In the genomic region with DNA sequence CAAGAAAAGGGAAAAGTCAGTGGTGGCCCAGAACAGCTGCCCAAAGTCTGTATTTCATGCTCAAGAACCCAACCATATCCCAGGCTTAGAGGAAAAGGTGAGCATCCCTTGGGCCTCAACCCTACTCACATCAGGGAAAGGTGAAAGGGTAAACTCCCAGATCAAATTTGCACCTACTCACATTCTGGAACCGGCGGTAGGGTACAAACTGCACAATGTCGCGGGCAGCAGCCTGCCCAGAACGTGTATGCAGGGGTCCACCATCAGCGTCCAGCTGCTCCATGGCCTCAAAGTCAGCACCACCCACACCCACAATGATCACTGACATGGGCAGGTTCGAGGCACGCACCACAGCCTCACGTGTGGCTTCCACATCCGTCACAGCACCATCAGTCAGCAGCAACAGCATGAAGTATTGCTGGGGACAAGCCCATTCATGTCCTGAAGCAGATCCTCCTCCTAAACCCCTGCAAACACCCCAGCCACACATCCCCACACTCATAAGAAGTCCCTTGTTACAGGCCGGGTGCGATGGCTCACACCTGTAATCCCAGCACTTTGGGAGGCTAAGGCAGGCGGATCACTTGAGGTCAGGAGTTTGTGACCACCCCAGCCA, we compare ENCODE assay signal across 21 cellular contexts. TPM values are rescaled to one million over a fixed set of nuclear protein-coding genes. Genes with fewer than 3 reads are reported as not detected.
A peak's percentile ranks its signal among the peaks of the same experiment; 100 is the strongest.
DNase-seq lines count a peak whose midpoint lies in the region; ATAC-seq, FAIRE-seq and TF ChIP-seq lines count a peak whose summit lies in the region.
"Had no signal": no experiment of that assay in that cellular context is flagged by ENCODE, and none has a peak within 500 bp of the region (broad histone marks: within the 10 kb centered on the region; RNA-seq: fewer than 3 reads in every experiment).

No MANE protein-coding gene starts in this region.

- H3K4me3 ChIP-seq in HepG2 (replicated peaks in 1 of 3; ENCODE audit: insufficient read depth in 1 of 3, low read depth in 2 of 3, low read length in 3 of 3) = no peak overlapping the region
- H3K4me3 ChIP-seq in right lobe of liver = no peak overlapping the region
- H3K4me3 ChIP-seq: left ventricle myocardium inferior, mucosa of descending colon, thoracic aorta had no signal

- in situ Hi-C loops in HepG2 (cut with HindIII; ENCODE audit: extremely low pct_ligation_motif_present, low pct_unique_long_range_greater_than_20kb) = no loop called here

- peaks cover 9% of the 10 kb centered on the region; the same call in 1 of the 2 replicates for H4K20me1 ChIP-seq in HepG2 (ENCODE audit: insufficient read depth, low read length)

- peak; percentile 9; the same call in 2 of the 3 replicates for ATAC-seq in HepG2
- ATAC-seq in right lobe of liver = no peak
- no peak for ATAC-seq in activated CD8-positive, alpha-beta memory T cell treated with anti-CD3 and anti-CD28 coated beads, Interleukin-2, amount 10 ng/mL, durations not matched to agents 7 days and 5 days
- peak; percentile 40 for ATAC-seq in foreskin keratinocyte
- no peak for ATAC-seq in GM19023 (IDR thresholded peaks at IDR 0.05; ENCODE audit: unreplicated experiment)
- ATAC-seq: CD8-positive, alpha-beta T cell; mucosa of descending colon had no signal

- H3K27me3 Mint-ChIP-seq in activated CD8-positive, alpha-beta memory T cell treated with anti-CD3 and anti-CD28 coated beads, Interleukin-2, amount 10 ng/mL, durations not matched to agents 7 days and 5 days = no peaks in the 10 kb centered on the region
- H3K27me3 Mint-ChIP-seq: activated B cell treated with CpG ODN at 0.5 μM for 24 hours had no signal

- H3K27ac Mint-ChIP-seq in activated CD8-positive, alpha-beta memory T cell treated with anti-CD3 and anti-CD28 coated beads, Interleukin-2, amount 10 ng/mL, durations not matched to agents 7 days and 5 days = peak overlapping the region; percentile 51
- H3K27ac Mint-ChIP-seq: activated B cell treated with CpG ODN at 0.5 μM for 24 hours; T-helper 2 cell treated with Interferon-gamma antibody and Interleukin-4, amounts not matched to agents 5 μg/mL and 100 μg/mL, for 36 hours had no signal

- intact Hi-C loops in HepG2 (cut with micrococcal nuclease; ENCODE audit: unreplicated experiment) (no loop called here), right lobe of liver (cut with DNase I) (no loop called here)

- TF ChIP-seq RAD21 in HepG2 (CRISPR knock-in tag; IDR thresholded peaks at IDR 0.05) = no peak

- no peak for DNase-seq in HepG2 (ENCODE audit: low spot score)
- no peak for DNase-seq in right lobe of liver
- peak; percentile 33 for DNase-seq in activated CD8-positive, alpha-beta memory T cell treated with anti-CD3 and anti-CD28 coated beads, Interleukin-2, amount 10 ng/mL, durations not matched to agents 7 days and 5 days
- peak; percentile 57 to 73 for DNase-seq in foreskin keratinocyte
- DNase-seq in NCI-H1092 (lab: John Stamatoyannopoulos, UW) = no peak
- no peak for DNase-seq in NOMO-1 treated with dmso at 0.1 percent for 144 hours (lab: John Stamatoyannopoulos, UW; ENCODE audit: unreplicated experiment)
- DNase-seq: activated B cell treated with CpG ODN at 0.5 μM for 24 hours; activated effector memory CD4-positive, alpha-beta T cell treated with anti-CD3 and anti-CD28 coated beads, Interleukin-2, amount 50 U/mL, for 16 hours; anterior cingulate cortex; cerebellar nuclear complex; DMS79 treated with DMSO at 0.1 percent for 48 hours; effector memory CD4-positive, alpha-beta T cell; KG1; left ventricle myocardium inferior; mucosa of descending colon; NCI-H2081 treated with DMSO at 0.1 percent for 48 hours; NCI-H526 had no signal

- no peak for FAIRE-seq in HepG2 (lab: Jason Lieb, UNC)

- H3K9ac ChIP-seq in HepG2 (ENCODE audit: insufficient read depth, low read depth, low read length) = no peak overlapping the region

- H3K9me3 ChIP-seq in HepG2 (ENCODE audit: low read length) (no peaks in the 10 kb centered on the region), right lobe of liver (no peaks in the 10 kb centered on the region)
- H3K9me3 ChIP-seq: left ventricle myocardium inferior, mucosa of descending colon, thoracic aorta had no signal

- H3K27me3 ChIP-seq in HepG2 (ENCODE audit: control insufficient read depth in 1 of 2, insufficient read depth in 2 of 2, low read length in 2 of 2) (no peaks in the 10 kb centered on the region), right lobe of liver (no peaks in the 10 kb centered on the region), foreskin keratinocyte (no peaks in the 10 kb centered on the region)

- no peak overlapping the region for H3K4me3 Mint-ChIP-seq in activated CD8-positive, alpha-beta memory T cell treated with anti-CD3 and anti-CD28 coated beads, Interleukin-2, amount 10 ng/mL, durations not matched to agents 7 days and 5 days
- H3K4me3 Mint-ChIP-seq: activated B cell treated with CpG ODN at 0.5 μM for 24 hours; CD8-positive, alpha-beta T cell; T-helper 2 cell treated with Interferon-gamma antibody and Interleukin-4, amounts not matched to agents 5 μg/mL and 100 μg/mL, for 36 hours had no signal

- H3K79me2 ChIP-seq in HepG2 (ENCODE audit: insufficient read depth, low read length) = no peaks in the 10 kb centered on the region

- TF ChIP-seq EP300 in HepG2 (IDR thresholded peaks at IDR 0.05; ENCODE audit: low read depth in 2 of 2, low read length in 2 of 2) = no peak
- TF ChIP-seq EP300 in HepG2 (CRISPR knock-in tag; IDR thresholded peaks at IDR 0.05; ENCODE audit: borderline replicate concordance) = no peak

- POLR2A ChIA-PET in HepG2 (lab: Yijun Ruan, JAX) = interaction anchor here (1.7 kb wide), 1 partner anchor 9 kb away, joined by 5 read pairs; no protein-coding TSS in a partner anchor

- WGBS in HepG2 (ENCODE audit: low lambda C conversion rate) = 96% methylated on average over 12 of the region's 13 CpGs
- 100% methylated on average over 2 of the region's 13 CpGs for WGBS in right lobe of liver (ENCODE audit: insufficient coverage, low coverage, low lambda C conversion rate, missing lambda C conversion rate)

- H3K4me1 Mint-ChIP-seq in activated CD8-positive, alpha-beta memory T cell treated with anti-CD3 and anti-CD28 coated beads, Interleukin-2, amount 10 ng/mL, durations not matched to agents 7 days and 5 days = peaks cover 3% of the 10 kb centered on the region
- H3K4me1 Mint-ChIP-seq: activated B cell treated with CpG ODN at 0.5 μM for 24 hours had no signal

- no peaks in the 10 kb centered on the region for H3K9me3 Mint-ChIP-seq in activated CD8-positive, alpha-beta memory T cell treated with anti-CD3 and anti-CD28 coated beads, Interleukin-2, amount 10 ng/mL, durations not matched to agents 7 days and 5 days (ENCODE audit: low read depth)
- H3K9me3 Mint-ChIP-seq: activated B cell treated with CpG ODN at 0.5 μM for 24 hours; CD8-positive, alpha-beta T cell; T-helper 2 cell treated with Interferon-gamma antibody and Interleukin-4, amounts not matched to agents 5 μg/mL and 100 μg/mL, for 36 hours had no signal

- TF ChIP-seq CTCF in HepG2 (CRISPR knock-in tag; IDR thresholded peaks at IDR 0.05) (no peak), right lobe of liver (IDR thresholded peaks at IDR 0.05) (no peak), foreskin keratinocyte (conservative IDR thresholded peaks at IDR 0.05) (no peak)

- H3K27ac ChIP-seq in HepG2 (ENCODE audit: extremely low read length, insufficient read depth, low read length) (no peak overlapping the region), right lobe of liver (no peak overlapping the region), foreskin keratinocyte (no peak overlapping the region)
- H3K27ac ChIP-seq: left ventricle myocardium inferior, thoracic aorta had no signal

- BruUV-seq in HepG2 (replicated peaks; lab: Mats Ljungman, UMichigan) = TSS peak; percentile 42

- peaks cover 47 to 62% of the 10 kb centered on the region in 2 experiments for H3K36me3 ChIP-seq in HepG2 (replicated peaks in 1 of 2; ENCODE audit: control insufficient read depth in 1 of 2, insufficient read depth in 2 of 2, low read length in 2 of 2)
- H3K36me3 ChIP-seq in right lobe of liver = peaks cover 0 to 36% (median 16%) of the 10 kb centered on the region in 4 donors

- TF ChIP-seq POLR2A in HepG2 (IDR thresholded peaks at IDR 0.05; ENCODE audit: insufficient read depth in 1 of 2, low read depth in 2 of 2, low read length in 2 of 2) (0 out of 4 replicates have a peak, but pooled peaks of 1 of the 2 experiments have one; percentile 42), right lobe of liver (IDR thresholded peaks at IDR 0.05) (no peak)

- CTCF ChIA-PET in HepG2 (lab: Yijun Ruan, JAX; ENCODE audit: low intra/inter-chr PET ratio, low total read pairs) = no interaction called here
- CTCF ChIA-PET in activated CD8-positive, alpha-beta memory T cell treated with anti-CD3 and anti-CD28 coated beads, Interleukin-2, amount 10 ng/mL, durations not matched to agents 7 days and 5 days (lab: Charles Lee) = no interaction called here

- H2AFZ ChIP-seq in HepG2 (ENCODE audit: low read length) = no peak overlapping the region

- H3K4me2 ChIP-seq in HepG2 (ENCODE audit: low read depth, low read length) = no peak overlapping the region

- peaks cover 14% of the 10 kb centered on the region for H3K4me1 ChIP-seq in HepG2 (ENCODE audit: insufficient read depth, low read length)
- peaks cover 0 to 12% (median 0%) of the 10 kb centered on the region in 4 donors for H3K4me1 ChIP-seq in right lobe of liver
- peaks cover 14% of the 10 kb centered on the region for H3K4me1 ChIP-seq in foreskin keratinocyte
- H3K4me1 ChIP-seq: left ventricle myocardium inferior had no signal

- H3K36me3 Mint-ChIP-seq in activated CD8-positive, alpha-beta memory T cell treated with anti-CD3 and anti-CD28 coated beads, Interleukin-2, amount 10 ng/mL, durations not matched to agents 7 days and 5 days = peaks cover 40% of the 10 kb centered on the region

RNA-seq across cellular contexts. Expression of gene SPAG4, which starts 10.9 kb away (rescaled TPM):
- total RNA-seq in HepG2 (2016; rRNA removed; fragmentation: Illumina TruSeq; extraction: Trizol) = 2.5 and 5.8 TPM in 2 replicates
- 2.5 and 4.4 TPM in 2 replicates for total RNA-seq in HepG2 (2016; cell fraction: cytosol; rRNA removed; fragmentation: Illumina TruSeq; extraction: Trizol; ENCODE audit: low read depth)
- 4.1 and 5.3 TPM in 2 replicates for total RNA-seq in HepG2 (2016; cell fraction: insoluble cytoplasmic fraction; rRNA removed; fragmentation: Illumina TruSeq; extraction: Trizol)
- 3.0 and 4.9 TPM in 2 replicates for total RNA-seq in HepG2 (2016; cell fraction: membrane; rRNA removed; fragmentation: Illumina TruSeq; extraction: Trizol)
- 3.3 and 6.5 TPM in 2 replicates for total RNA-seq in HepG2 (2016; cell fraction: nucleus; rRNA removed; fragmentation: Illumina TruSeq; extraction: Trizol)
- 137 and 149 TPM in 2 replicates for polyA plus RNA-seq in HepG2 (2011; rRNA removed)
- polyA plus RNA-seq in HepG2 (2011; cell fraction: cytosol; rRNA removed) = 115 and 170 TPM in 2 replicates
- polyA plus RNA-seq in HepG2 (2011; cell fraction: nucleus; rRNA removed) = 334 and 438 TPM in 2 replicates
- 64.5 and 105 TPM in 2 replicates for polyA plus RNA-seq in HepG2 (2012)
- 3.0 and 3.3 TPM in 2 replicates for polyA plus RNA-seq in HepG2 (2016; cell fraction: cytosol; fragmentation: Illumina TruSeq; extraction: Trizol; ENCODE audit: low read depth)
- 2.3 and 4.7 TPM in 2 replicates for polyA plus RNA-seq in HepG2 (2016; cell fraction: insoluble cytoplasmic fraction; fragmentation: Illumina TruSeq; extraction: Trizol; ENCODE audit: low read depth)
- 3.0 TPM in 2 replicates for polyA plus RNA-seq in HepG2 (2016; cell fraction: membrane; fragmentation: Illumina TruSeq; extraction: Trizol; ENCODE audit: low read depth)
- 9.7 and 14.0 TPM in 2 replicates for polyA plus RNA-seq in HepG2 (2016; cell fraction: nucleus; fragmentation: Illumina TruSeq; extraction: Trizol; ENCODE audit: insufficient read depth, low read depth)
- polyA minus RNA-seq in HepG2 (2011; rRNA and poly(A)+ RNA removed; ENCODE audit: low replicate concordance) = 2.7 and 72.2 TPM in 2 replicates
- 33.7 and 35.8 TPM in 2 replicates for polyA minus RNA-seq in HepG2 (2011; cell fraction: cytosol; rRNA and poly(A)+ RNA removed)
- polyA minus RNA-seq in HepG2 (2011; cell fraction: nucleus; rRNA and poly(A)+ RNA removed) = 26.8 and 32.9 TPM in 2 replicates
- total RNA-seq in right lobe of liver = 10 to 100 TPM in 1 of 6 experiments, 1 to 10 TPM in 5; 1.7 to 13.8 (median 3.6) TPM
- total RNA-seq in activated CD8-positive, alpha-beta memory T cell treated with anti-CD3 and anti-CD28 coated beads, Interleukin-2, amount 10 ng/mL, durations not matched to agents 7 days and 5 days = 1 to 10 TPM; 4.3 to 5.2 TPM
- total RNA-seq in foreskin keratinocyte = 1.5 and 3.2 TPM in 2 replicates
- 1.7 and 2.2 TPM in 2 replicates for polyA plus RNA-seq in foreskin keratinocyte

RNA-seq across cellular contexts. Expression of gene CPNE1, which starts 38.2 kb away (rescaled TPM):
- 431 and 439 TPM in 2 replicates for total RNA-seq in HepG2 (2016; rRNA removed; fragmentation: Illumina TruSeq; extraction: Trizol)
- 101 and 106 TPM in 2 replicates for total RNA-seq in HepG2 (2016; cell fraction: cytosol; rRNA removed; fragmentation: Illumina TruSeq; extraction: Trizol; ENCODE audit: low read depth)
- 375 and 428 TPM in 2 replicates for total RNA-seq in HepG2 (2016; cell fraction: insoluble cytoplasmic fraction; rRNA removed; fragmentation: Illumina TruSeq; extraction: Trizol)
- 226 and 229 TPM in 2 replicates for total RNA-seq in HepG2 (2016; cell fraction: membrane; rRNA removed; fragmentation: Illumina TruSeq; extraction: Trizol)
- total RNA-seq in HepG2 (2016; cell fraction: nucleus; rRNA removed; fragmentation: Illumina TruSeq; extraction: Trizol) = 227 and 285 TPM in 2 replicates
- polyA plus RNA-seq in HepG2 (2011; rRNA removed) = 369 and 408 TPM in 2 replicates
- 458 and 619 TPM in 2 replicates for polyA plus RNA-seq in HepG2 (2011; cell fraction: cytosol; rRNA removed)
- 810 and 933 TPM in 2 replicates for polyA plus RNA-seq in HepG2 (2011; cell fraction: nucleus; rRNA removed)
- polyA plus RNA-seq in HepG2 (2012) = 457 and 478 TPM in 2 replicates
- 121 and 137 TPM in 2 replicates for polyA plus RNA-seq in HepG2 (2016; cell fraction: cytosol; fragmentation: Illumina TruSeq; extraction: Trizol; ENCODE audit: low read depth)
- polyA plus RNA-seq in HepG2 (2016; cell fraction: insoluble cytoplasmic fraction; fragmentation: Illumina TruSeq; extraction: Trizol; ENCODE audit: low read depth) = 374 and 508 TPM in 2 replicates
- 213 and 247 TPM in 2 replicates for polyA plus RNA-seq in HepG2 (2016; cell fraction: membrane; fragmentation: Illumina TruSeq; extraction: Trizol; ENCODE audit: low read depth)
- polyA plus RNA-seq in HepG2 (2016; cell fraction: nucleus; fragmentation: Illumina TruSeq; extraction: Trizol; ENCODE audit: insufficient read depth, low read depth) = 541 and 549 TPM in 2 replicates
- polyA minus RNA-seq in HepG2 (2011; rRNA and poly(A)+ RNA removed; ENCODE audit: low replicate concordance) = 283 and 707 TPM in 2 replicates
- polyA minus RNA-seq in HepG2 (2011; cell fraction: cytosol; rRNA and poly(A)+ RNA removed) = 243 and 283 TPM in 2 replicates
- 258 and 260 TPM in 2 replicates for polyA minus RNA-seq in HepG2 (2011; cell fraction: nucleus; rRNA and poly(A)+ RNA removed)
- total RNA-seq in right lobe of liver = 10 to 100 TPM; 35.5 to 72.0 (median 53.3) TPM
- 100 to 1,000 TPM; 277 to 286 TPM for total RNA-seq in activated CD8-positive, alpha-beta memory T cell treated with anti-CD3 and anti-CD28 coated beads, Interleukin-2, amount 10 ng/mL, durations not matched to agents 7 days and 5 days
- 129 and 163 TPM in 2 replicates for total RNA-seq in foreskin keratinocyte
- polyA plus RNA-seq in foreskin keratinocyte = 153 and 183 TPM in 2 replicates

RNA-seq across cellular contexts. Expression of gene RBM12, which starts 38.2 kb away (rescaled TPM):
- total RNA-seq in HepG2 (2016; rRNA removed; fragmentation: Illumina TruSeq; extraction: Trizol) (104 and 111 TPM in 2 replicates), right lobe of liver (10 to 100 TPM; 13.3 to 32.8 (median 21.0) TPM), foreskin keratinocyte (62.7 and 62.8 TPM in 2 replicates)
- total RNA-seq in HepG2 (2016; cell fraction: cytosol; rRNA removed; fragmentation: Illumina TruSeq; extraction: Trizol; ENCODE audit: low read depth) = 14.8 and 16.3 TPM in 2 replicates
- total RNA-seq in HepG2 (2016; cell fraction: insoluble cytoplasmic fraction; rRNA removed; fragmentation: Illumina TruSeq; extraction: Trizol) = 99.0 and 104 TPM in 2 replicates
- 35.0 and 42.5 TPM in 2 replicates for total RNA-seq in HepG2 (2016; cell fraction: membrane; rRNA removed; fragmentation: Illumina TruSeq; extraction: Trizol)
- 73.6 and 78.3 TPM in 2 replicates for total RNA-seq in HepG2 (2016; cell fraction: nucleus; rRNA removed; fragmentation: Illumina TruSeq; extraction: Trizol)
- polyA plus RNA-seq in HepG2 (2011; rRNA removed) (84.9 and 97.9 TPM in 2 replicates), foreskin keratinocyte (15.0 and 17.3 TPM in 2 replicates)
- polyA plus RNA-seq in HepG2 (2011; cell fraction: cytosol; rRNA removed) = 68.6 and 77.9 TPM in 2 replicates
- 101 and 129 TPM in 2 replicates for polyA plus RNA-seq in HepG2 (2011; cell fraction: nucleus; rRNA removed)
- 41.4 and 42.7 TPM in 2 replicates for polyA plus RNA-seq in HepG2 (2012)
- polyA plus RNA-seq in HepG2 (2016; cell fraction: cytosol; fragmentation: Illumina TruSeq; extraction: Trizol; ENCODE audit: low read depth) = 1.7 and 2.2 TPM in 2 replicates
- 58.1 and 68.5 TPM in 2 replicates for polyA plus RNA-seq in HepG2 (2016; cell fraction: insoluble cytoplasmic fraction; fragmentation: Illumina TruSeq; extraction: Trizol; ENCODE audit: low read depth)
- polyA plus RNA-seq in HepG2 (2016; cell fraction: membrane; fragmentation: Illumina TruSeq; extraction: Trizol; ENCODE audit: low read depth) = 8.8 and 10.1 TPM in 2 replicates
- 74.6 and 75.6 TPM in 2 replicates for polyA plus RNA-seq in HepG2 (2016; cell fraction: nucleus; fragmentation: Illumina TruSeq; extraction: Trizol; ENCODE audit: insufficient read depth, low read depth)
- polyA minus RNA-seq in HepG2 (2011; rRNA and poly(A)+ RNA removed; ENCODE audit: low replicate concordance) = 373 and 464 TPM in 2 replicates
- polyA minus RNA-seq in HepG2 (2011; cell fraction: cytosol; rRNA and poly(A)+ RNA removed) = 67.4 and 80.5 TPM in 2 replicates
- polyA minus RNA-seq in HepG2 (2011; cell fraction: nucleus; rRNA and poly(A)+ RNA removed) = 128 and 140 TPM in 2 replicates
- total RNA-seq in activated CD8-positive, alpha-beta memory T cell treated with anti-CD3 and anti-CD28 coated beads, Interleukin-2, amount 10 ng/mL, durations not matched to agents 7 days and 5 days = 100 to 1,000 TPM; 101 to 137 TPM

Comparison
In these comparisons a context has a peak if more than half of its experiments do, and no peak if none do; other contexts are left out.
1. ATAC-seq: peak in HepG2 (single experiment) and foreskin keratinocyte (single experiment); none in right lobe of liver (0 of 4), activated CD8-positive, alpha-beta memory T cell treated with anti-CD3 and anti-CD28 coated beads, Interleukin-2, amount 10 ng/mL, durations not matched to agents 7 days and 5 days (single experiment) and GM19023 (single experiment).
2. DNase-seq: peak in activated CD8-positive, alpha-beta memory T cell treated with anti-CD3 and anti-CD28 coated beads, Interleukin-2, amount 10 ng/mL, durations not matched to agents 7 days and 5 days (single experiment) and foreskin keratinocyte (2 of 2); none in HepG2 (single experiment), right lobe of liver (0 of 3), NCI-H1092 (single experiment) and NOMO-1 treated with dmso at 0.1 percent for 144 hours (single experiment).